Comparison of ENCODE assay signal across 9 cellular contexts in genomic region chr11:64120951-64121569, GRCh38. TPM values are rescaled to one million over a fixed set of nuclear protein-coding genes. Genes with fewer than 3 reads are reported as not detected.
DNase-seq lines count a peak whose midpoint lies in the region; ATAC-seq and TF ChIP-seq lines count a peak whose summit lies in the region.
"Had no signal": no experiment of that assay in that cellular context is flagged by ENCODE, and none has a peak within 500 bp of the region (broad histone marks: within the 10 kb centered on the region; RNA-seq: fewer than 3 reads in every experiment).

No MANE protein-coding gene starts in this region.

- H3K4me3 ChIP-seq in testis: no peak overlapping the region

- H3K27me3 ChIP-seq in testis: no peaks in the 10 kb centered on the region

- H3K36me3 ChIP-seq in testis (ENCODE audit: low read depth, missing control alignments): no peaks in the 10 kb centered on the region

- no peak for TF ChIP-seq POLR2A in testis (IDR thresholded peaks at IDR 0.05)

- intact Hi-C loops in sciatic nerve (cut with DNase I) (no loop called here), testis (cut with DNase I; ENCODE audit: low total_unique reads) (no loop called here)

- no peaks in the 10 kb centered on the region for H3K9me3 ChIP-seq in testis

- peaks cover 12% of the 10 kb centered on the region for H3K4me1 ChIP-seq in testis

- WGBS in testis, 2 donors: 82 to 100% methylated on average over 1 to 13 of the region's 13 CpGs

- no peak overlapping the region for H3K27ac ChIP-seq in testis

- peak; percentile 29 for ATAC-seq in sciatic nerve

- DNase-seq in EL (peak; percentile 63), NCI-H2196 treated with DMSO at 0.1 percent for 48 hours (lab: John Stamatoyannopoulos, UW; ENCODE audit: unreplicated experiment) (peak; percentile 51), cerebellum (ENCODE audit: low spot score) (peak; percentile 47), sciatic nerve (ENCODE audit: low spot score) (no peak), testis (no peak), kidney glomerular epithelial cell (lab: John Stamatoyannopoulos, UW) (no peak), mucosa of gallbladder (ENCODE audit: low spot score) (no peak), putamen (ENCODE audit: low spot score) (no peak)
- DNase-seq: activated T-cell treated with anti-CD3 and anti-CD28 coated beads, Interleukin-2, amount 50 U/mL, for 48 hours had no signal

- no peak for TF ChIP-seq CTCF in testis (IDR thresholded peaks at IDR 0.05)

RNA-seq across cellular contexts. Expression of gene MACROD1, which starts 44.9 kb away (rescaled TPM):
- total RNA-seq in cerebellum (6.9 TPM), sciatic nerve (20.6 TPM), testis (10 to 100 TPM; 13.3 to 15.3 TPM), mucosa of gallbladder (19.3 TPM)
- 14.1 TPM for polyA plus RNA-seq in testis (ENCODE audit: insufficient read depth, low read depth, low replicate concordance)

Comparison
In these comparisons a context has a peak if more than half of its experiments do, and no peak if none do; other contexts are left out.
1. DNase-seq: peak in EL (single experiment), NCI-H2196 treated with DMSO at 0.1 percent for 48 hours (single experiment) and cerebellum (single experiment); none in sciatic nerve (single experiment), testis (single experiment), kidney glomerular epithelial cell (single experiment), mucosa of gallbladder (single experiment) and putamen (single experiment).